9 cellular contexts compared by ENCODE assay signal in the genomic region with DNA sequence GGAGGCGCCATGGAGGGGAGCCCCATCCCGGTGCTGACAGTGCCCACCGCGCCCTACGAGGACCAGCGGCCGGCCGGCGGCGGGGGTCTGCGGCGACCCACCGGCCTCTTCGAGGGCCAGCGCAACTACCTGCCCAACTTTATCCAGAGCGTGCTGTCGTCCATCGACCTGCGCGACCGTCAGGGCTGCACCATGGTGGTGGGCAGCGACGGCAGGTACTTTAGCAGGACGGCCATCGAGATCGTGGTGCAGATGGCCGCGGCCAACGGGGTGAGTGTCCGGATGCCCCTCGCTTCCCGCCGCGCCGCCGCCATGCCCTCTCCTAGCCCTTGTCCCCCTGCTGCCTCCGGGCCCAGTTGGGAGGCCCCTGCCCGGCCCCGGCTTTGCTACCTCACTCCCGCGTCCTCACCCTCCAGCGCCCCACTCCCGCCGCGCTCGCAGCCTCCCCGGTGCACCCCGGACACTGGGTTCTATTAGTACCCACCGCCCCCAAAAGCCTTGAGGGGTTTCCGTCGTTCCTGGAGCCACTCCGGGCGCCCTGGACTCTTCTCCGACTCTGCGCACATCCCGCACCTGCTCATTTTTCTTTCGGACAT. TPM values are rescaled to one million over a fixed set of nuclear protein-coding genes. Genes with fewer than 3 reads are reported as not detected.
DNase-seq lines count a peak whose midpoint lies in the region; ATAC-seq and TF ChIP-seq lines count a peak whose summit lies in the region.
"Not testable (repeated sequence)": the region's sequence is repeated elsewhere in the genome, so short reads cannot be mapped to it uniquely, and the experiment has no call there.
"Had no signal": no experiment of that assay in that cellular context is flagged by ENCODE, and none has a peak within 500 bp of the region (broad histone marks: within the 10 kb centered on the region; RNA-seq: fewer than 3 reads in every experiment).

No MANE protein-coding gene starts in this region.

- H3K4me1 ChIP-seq in right cardiac atrium (ENCODE audit: control insufficient read depth, insufficient read depth, low read length); prostate gland (replicated peaks); thyroid gland: not testable (repeated sequence)

- H3K27me3 Mint-ChIP-seq in activated T-cell treated with anti-CD3 and anti-CD28 coated beads, Interleukin-2, amount 50 U/mL, for 72 hours (ENCODE audit: low read depth): peaks cover 22% of the 10 kb centered on the region
- peaks cover 12 to 30% of the 10 kb centered on the region in 2 donors for H3K27me3 Mint-ChIP-seq in effector memory CD8-positive, alpha-beta T cell
- H3K27me3 Mint-ChIP-seq in mesothelial cell of epicardium (ENCODE audit: low read depth): peaks cover 63% of the 10 kb centered on the region

- H3K36me3 ChIP-seq in prostate gland, thyroid gland: not testable (repeated sequence)

- TF ChIP-seq POLR2A in prostate gland (IDR thresholded peaks at IDR 0.05); thyroid gland (IDR thresholded peaks at IDR 0.05): not testable (repeated sequence)

- intact Hi-C loops in right cardiac atrium (cut with DNase I); thyroid gland (cut with DNase I): not testable (repeated sequence)
- intact Hi-C loops in prostate gland (cut with DNase I): loop anchor here (5.0 kb wide), 1 partner anchor 150 kb away; no protein-coding TSS in a partner anchor

- H3K36me3 Mint-ChIP-seq in activated T-cell treated with anti-CD3 and anti-CD28 coated beads, Interleukin-2, amount 50 U/mL, for 72 hours (ENCODE audit: insufficient read depth in 2 of 2); effector memory CD8-positive, alpha-beta T cell (ENCODE audit: insufficient read depth); mesothelial cell of epicardium: not testable (repeated sequence)

- peak; percentile 24 for ATAC-seq in HG03354 (IDR thresholded peaks at IDR 0.05; ENCODE audit: poor library complexity, severe bottlenecking, unreplicated experiment)
- peak; percentile 15 to 26 for ATAC-seq in activated T-cell treated with anti-CD3 and anti-CD28 coated beads, Interleukin-2, amount 50 U/mL, for 72 hours (replicated peaks in 1 of 2)
- not testable (repeated sequence) for ATAC-seq in effector memory CD8-positive, alpha-beta T cell (replicated peaks)
- peak; percentile 40 to 45 for ATAC-seq in right cardiac atrium

- DNase-seq in D341Med (ENCODE audit: low spot score) (peak; percentile 20), right cardiac atrium (peak; percentile 32 to 69 (median 61))
- not testable (repeated sequence) for DNase-seq in activated T-cell treated with anti-CD3 and anti-CD28 coated beads, Interleukin-2, amount 50 U/mL, for 72 hours; effector memory CD8-positive, alpha-beta T cell; mesothelial cell of epicardium (ENCODE audit: low spot score in 2 of 2, unreplicated experiment in 2 of 2); prostate gland (ENCODE audit: low spot score); thyroid gland

- H3K9me3 ChIP-seq in right cardiac atrium (ENCODE audit: control insufficient read depth, low read length); prostate gland; thyroid gland: not testable (repeated sequence)

- peak overlapping the region; percentile 54 for H3K4me3 ChIP-seq in right cardiac atrium (ENCODE audit: low read length)
- peak overlapping the region; percentile 56 to 63 for H3K4me3 ChIP-seq in prostate gland
- H3K4me3 ChIP-seq in thyroid gland (replicated peaks in 1 of 3): peak overlapping the region in 1 of 3 donors; percentile 37

- H3K27me3 ChIP-seq in right cardiac atrium (ENCODE audit: control insufficient read depth, insufficient read depth); prostate gland (replicated peaks; ENCODE audit: insufficient read depth); thyroid gland: not testable (repeated sequence)

- TF ChIP-seq CTCF in mesothelial cell of epicardium (IDR thresholded peaks at IDR 0.05; ENCODE audit: unreplicated experiment); prostate gland (IDR thresholded peaks at IDR 0.05); thyroid gland (IDR thresholded peaks at IDR 0.05): not testable (repeated sequence)

- H3K9me3 Mint-ChIP-seq in activated T-cell treated with anti-CD3 and anti-CD28 coated beads, Interleukin-2, amount 50 U/mL, for 72 hours; effector memory CD8-positive, alpha-beta T cell; mesothelial cell of epicardium: not testable (repeated sequence)

- H3K27ac ChIP-seq in right cardiac atrium (ENCODE audit: low read length) (peak overlapping the region; percentile 75), prostate gland (peak overlapping the region; percentile 79 to 87), thyroid gland (peak overlapping the region in 2 of 3 donors; percentile 30 to 71)

- peak overlapping the region; percentile 56 to 78 for H3K4me3 Mint-ChIP-seq in activated T-cell treated with anti-CD3 and anti-CD28 coated beads, Interleukin-2, amount 50 U/mL, for 72 hours
- H3K4me3 Mint-ChIP-seq in effector memory CD8-positive, alpha-beta T cell: peak overlapping the region; percentile 43 to 47
- peak overlapping the region; percentile 61 for H3K4me3 Mint-ChIP-seq in mesothelial cell of epicardium

- 2% methylated on average over 50 of the region's 57 CpGs for WGBS in right cardiac atrium
- WGBS in prostate gland: 1% methylated on average over 12 of the region's 57 CpGs
- WGBS in thyroid gland, 2 donors: 3 to 6% methylated on average over 6 to 7 of the region's 57 CpGs

- not testable (repeated sequence) for H3K27ac Mint-ChIP-seq in activated T-cell treated with anti-CD3 and anti-CD28 coated beads, Interleukin-2, amount 50 U/mL, for 72 hours; effector memory CD8-positive, alpha-beta T cell; mesothelial cell of epicardium

- not testable (repeated sequence) for H3K4me1 Mint-ChIP-seq in activated T-cell treated with anti-CD3 and anti-CD28 coated beads, Interleukin-2, amount 50 U/mL, for 72 hours (ENCODE audit: low read depth); effector memory CD8-positive, alpha-beta T cell (ENCODE audit: low read depth in 2 of 2); mesothelial cell of epicardium

RNA-seq across cellular contexts. Expression of a gene that starts 0.8 kb away (rescaled TPM):
- not detected for total RNA-seq in activated T-cell treated with anti-CD3 and anti-CD28 coated beads, Interleukin-2, amount 50 U/mL, for 72 hours
- total RNA-seq in right cardiac atrium: 100 to 1,000 TPM; 315 to 485 (median 352) TPM
- 126 TPM for polyA plus RNA-seq in right cardiac atrium
- 8.5 to 9.8 TPM (median 8.5 TPM) in 3 replicates for total RNA-seq in mesothelial cell of epicardium
- 10 to 100 TPM; 96.5 to 99.6 TPM for total RNA-seq in prostate gland
- total RNA-seq in thyroid gland: 10 to 100 TPM; 21.4 to 56.6 (median 29.0) TPM

RNA-seq across cellular contexts. Expression of a gene that starts 54.5 kb away (rescaled TPM):
- total RNA-seq in activated T-cell treated with anti-CD3 and anti-CD28 coated beads, Interleukin-2, amount 50 U/mL, for 72 hours: not detected
- under 1 TPM in 1 of 4 donors, not detected in 3; 0.26 TPM for total RNA-seq in right cardiac atrium
- polyA plus RNA-seq in right cardiac atrium: 0.05 TPM
- total RNA-seq in mesothelial cell of epicardium: 0.25 TPM in 2 of 3 replicates, not detected in the other
- total RNA-seq in prostate gland: not detected
- total RNA-seq in thyroid gland: under 1 TPM in 1 of 4 donors, not detected in 3; 0.67 TPM
- total RNA-seq: SK-MEL-5 had no signal
